In the genomic region with DNA sequence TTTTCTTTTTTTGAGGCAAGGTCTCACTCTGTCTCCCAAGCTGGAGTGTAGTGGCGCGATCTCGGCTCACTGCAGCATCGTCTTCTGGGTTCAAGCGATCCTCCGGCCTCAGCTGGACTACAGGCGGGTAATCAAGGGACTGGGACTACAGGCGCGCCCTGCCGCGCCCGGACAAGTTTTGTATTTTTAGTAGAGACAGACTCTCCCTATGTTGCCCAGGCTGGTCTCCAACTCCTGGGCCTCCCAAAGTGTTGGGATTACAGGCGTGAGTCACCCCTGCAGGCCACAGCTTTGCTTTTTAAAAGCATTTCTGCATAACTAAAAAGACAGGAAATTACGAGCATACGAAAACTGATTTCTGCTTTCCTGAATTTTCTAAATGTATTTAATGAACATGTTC, we compare ENCODE assay signal across 8 cellular contexts. TPM values are rescaled to one million over a fixed set of nuclear protein-coding genes. Genes with fewer than 3 reads are reported as not detected.
DNase-seq lines count a peak whose midpoint lies in the region; TF ChIP-seq lines count a peak whose summit lies in the region.

No MANE protein-coding gene starts in this region.

- no peak for DNase-seq in T-helper 1 cell
- DNase-seq in glomerular visceral epithelial cell (ENCODE audit: extremely low spot score), result peak; percentile 45
- DNase-seq in substantia nigra (lab: John Stamatoyannopoulos, UW), result no peak
- no peak for DNase-seq in G401 (ENCODE audit: low spot score)
- DNase-seq in stimulated activated CD4-positive, alpha-beta T cell treated with anti-CD3 and anti-CD28 coated beads, Interleukin-4, amount 100 ng/mL, for 24 hours, result no peak
- DNase-seq in erythroblast (lab: John Stamatoyannopoulos, UW), result no peak

- H3K4me3 Mint-ChIP-seq in T-helper 1 cell treated with Interleukin-12 subunit alpha and Interleukin-12 subunit beta and Interleukin-4 antibody, amounts not matched to agents 30 μg/mL and 1 μg/mL, for 36 hours, result peak overlapping the region; percentile 84

- in situ Hi-C loops in G401 (cut with HindIII; ENCODE audit: low sequenced_read_pairs), result no loop called here

- H3K27me3 Mint-ChIP-seq in T-helper 1 cell treated with Interleukin-12 subunit alpha and Interleukin-12 subunit beta and Interleukin-4 antibody, amounts not matched to agents 30 μg/mL and 1 μg/mL, for 36 hours (ENCODE audit: low read depth), result peaks cover 35% of the 10 kb centered on the region

- H3K36me3 Mint-ChIP-seq in T-helper 1 cell treated with Interleukin-12 subunit alpha and Interleukin-12 subunit beta and Interleukin-4 antibody, amounts not matched to agents 30 μg/mL and 1 μg/mL, for 36 hours (ENCODE audit: low read depth), result no peaks in the 10 kb centered on the region

- peaks cover 8% of the 10 kb centered on the region for H3K4me1 Mint-ChIP-seq in T-helper 1 cell treated with Interleukin-12 subunit alpha and Interleukin-12 subunit beta and Interleukin-4 antibody, amounts not matched to agents 30 μg/mL and 1 μg/mL, for 36 hours (ENCODE audit: low read depth)

- H3K27ac ChIP-seq in VCaP (peak overlapping the region; percentile 85), substantia nigra (ENCODE audit: low read depth, low read length, poor library complexity, severe bottlenecking) (peak overlapping the region; percentile 92)

- H3K9me3 Mint-ChIP-seq in T-helper 1 cell treated with Interleukin-12 subunit alpha and Interleukin-12 subunit beta and Interleukin-4 antibody, amounts not matched to agents 30 μg/mL and 1 μg/mL, for 36 hours, result no peaks in the 10 kb centered on the region

- no peak for TF ChIP-seq CTCF in VCaP (conservative IDR thresholded peaks at IDR 0.05)

- no peak for TF ChIP-seq POLR2A in erythroblast (IDR thresholded peaks at IDR 0.05; ENCODE audit: low read length)

- H3K27ac Mint-ChIP-seq in T-helper 1 cell treated with Interleukin-12 subunit alpha and Interleukin-12 subunit beta and Interleukin-4 antibody, amounts not matched to agents 30 μg/mL and 1 μg/mL, for 36 hours, result no peak overlapping the region

RNA-seq across cellular contexts. Expression of gene OSBPL1A, which starts 0.9 kb away (rescaled TPM):
- total RNA-seq in G401 (2014; rRNA removed; shearing (Covaris generic)), result 75.8 and 78.6 TPM in 2 replicates

RNA-seq across cellular contexts. Expression of gene IMPACT, which starts 28.0 kb away (rescaled TPM):
- 32.1 and 47.6 TPM in 2 replicates for total RNA-seq in G401 (2014; rRNA removed; shearing (Covaris generic))
